Comparison of ENCODE assay signal across 11 cellular contexts in the genomic region with DNA sequence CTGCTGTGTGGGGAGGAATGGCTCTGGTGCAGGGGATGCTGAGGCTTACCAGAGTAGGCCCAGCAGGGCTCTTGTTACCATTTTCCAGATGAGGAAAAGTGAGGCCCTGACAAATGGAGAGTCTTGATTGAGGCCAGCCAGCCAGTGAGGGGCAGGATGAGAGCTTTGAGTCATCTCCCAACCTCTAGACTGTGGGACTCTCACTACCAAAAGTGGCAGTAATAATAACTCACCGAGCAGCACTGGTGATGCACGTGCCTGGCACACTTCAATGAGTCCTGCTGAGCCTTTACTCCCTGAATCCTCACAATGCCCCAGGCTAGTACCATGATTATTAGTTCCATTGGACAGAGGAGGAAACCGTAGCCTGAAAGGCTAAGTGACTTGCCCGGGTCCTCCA. TPM values are rescaled to one million over a fixed set of nuclear protein-coding genes. Genes with fewer than 3 reads are reported as not detected.
A peak's percentile ranks its signal among the peaks of the same experiment; 100 is the strongest.
DNase-seq lines count a peak whose midpoint lies in the region; TF ChIP-seq lines count a peak whose summit lies in the region.
"Had no signal": no experiment of that assay in that cellular context is flagged by ENCODE, and none has a peak within 500 bp of the region (broad histone marks: within the 10 kb centered on the region; RNA-seq: fewer than 3 reads in every experiment).

No MANE protein-coding gene starts in this region.

- H3K36me3 ChIP-seq in rectal smooth muscle tissue (ENCODE audit: control insufficient read depth, insufficient read depth, low read length) (peaks cover 13% of the 10 kb centered on the region), endodermal cell (ENCODE audit: control insufficient read depth, insufficient read depth, low read length) (peaks cover 16% of the 10 kb centered on the region)
- H3K36me3 ChIP-seq: colonic mucosa had no signal

- POLR2A ChIA-PET in MCF 10A (lab: Yijun Ruan, JAX) = interaction anchor here (1.3 to 7.5 kb wide), 2 partner anchors 31 to 57 kb away, joined by 4 to 158 read pairs; partner anchors contain the start of genes GSK3A and ZNF526

- H3K9me3 Mint-ChIP-seq in HFFc6 (no peaks in the 10 kb centered on the region), MCF 10A (ENCODE audit: unreplicated experiment) (no peaks in the 10 kb centered on the region), endodermal cell (no peaks in the 10 kb centered on the region)

- H3K27ac ChIP-seq in rectal smooth muscle tissue (ENCODE audit: low read depth, low read length) (peak overlapping the region; percentile 16), endodermal cell (ENCODE audit: low read depth, low read length) (no peak overlapping the region)
- H3K27ac ChIP-seq: colonic mucosa had no signal

- H3K4me1 ChIP-seq in rectal smooth muscle tissue (ENCODE audit: control insufficient read depth, insufficient read depth, low read length) (peaks cover 34% of the 10 kb centered on the region), endodermal cell (ENCODE audit: control insufficient read depth, insufficient read depth, low read length) (peaks cover 7% of the 10 kb centered on the region)

- H3K27me3 ChIP-seq in rectal smooth muscle tissue (ENCODE audit: control insufficient read depth, insufficient read depth, low read length) (no peaks in the 10 kb centered on the region), endodermal cell (ENCODE audit: control insufficient read depth, insufficient read depth, low read length, poor library complexity, severe bottlenecking) (no peaks in the 10 kb centered on the region)
- H3K27me3 ChIP-seq: colonic mucosa had no signal

- BruUV-seq in MCF 10A (replicated peaks; lab: Mats Ljungman, UMichigan) = no TSS peak

- 94 to 97% methylated on average over 2 to 4 of the region's 4 CpGs for WGBS in endodermal cell (ENCODE audit: insufficient coverage in 1 of 2, insufficient read length in 1 of 2), 2 experiments

- no peak overlapping the region for H3K4me3 ChIP-seq in rectal smooth muscle tissue (ENCODE audit: low read length)
- no peak overlapping the region for H3K4me3 ChIP-seq in endodermal cell (ENCODE audit: low read length)
- H3K4me3 ChIP-seq: colonic mucosa had no signal

- CTCF ChIA-PET in MCF 10A (lab: Yijun Ruan, JAX) = interaction anchor here (0.8 to 7.2 kb wide), 2 partner anchors 31 to 162 kb away, joined by 3 to 145 read pairs; partner anchors contain the start of gene GSK3A

- no peak overlapping the region for H3K4me3 Mint-ChIP-seq in HFFc6
- no peak overlapping the region for H3K4me3 Mint-ChIP-seq in MCF 10A (ENCODE audit: unreplicated experiment)
- no peak overlapping the region for H3K4me3 Mint-ChIP-seq in endodermal cell

- H3K36me3 Mint-ChIP-seq in HFFc6 (ENCODE audit: low read depth) (peaks cover 20% of the 10 kb centered on the region), MCF 10A (ENCODE audit: insufficient read depth, unreplicated experiment) (peaks cover 40% of the 10 kb centered on the region), endodermal cell (ENCODE audit: low read depth) (peaks cover 19% of the 10 kb centered on the region)

- DNase-seq in Daoy (ENCODE audit: low read depth) (peak; percentile 25), HFFc6 (peak; percentile 73), MCF 10A (ENCODE audit: unreplicated experiment) (peak; percentile 29), endodermal cell (no peak), NCI-H1436 treated with DMSO at 0.1 percent for 48 hours (lab: John Stamatoyannopoulos, UW) (no peak), middle frontal gyrus (ENCODE audit: extremely low spot score, low spot score) (no peak)
- DNase-seq: activated CD8-positive, alpha-beta memory T cell treated with anti-CD3 and anti-CD28 coated beads, Interleukin-2, amount 50 U/mL, for 4 hours; colonic mucosa; hippocampal formation; NCI-H345 had no signal

- H3K9ac ChIP-seq in rectal smooth muscle tissue (ENCODE audit: low read length) = no peak overlapping the region
- H3K9ac ChIP-seq in endodermal cell (ENCODE audit: extremely low read depth, low read length, poor library complexity, severe bottlenecking) = no peak overlapping the region

- no peaks in the 10 kb centered on the region for H3K9me3 ChIP-seq in endodermal cell (ENCODE audit: control insufficient read depth, low read length)
- H3K9me3 ChIP-seq: colonic mucosa had no signal

- peak overlapping the region; percentile 47 for H3K27ac Mint-ChIP-seq in HFFc6
- H3K27ac Mint-ChIP-seq in MCF 10A (ENCODE audit: low read depth, unreplicated experiment) = peak overlapping the region; percentile 46
- no peak overlapping the region for H3K27ac Mint-ChIP-seq in endodermal cell

- H3K4me1 Mint-ChIP-seq in HFFc6 (ENCODE audit: low read depth) = peaks cover 52% of the 10 kb centered on the region
- peaks cover 32% of the 10 kb centered on the region for H3K4me1 Mint-ChIP-seq in MCF 10A (ENCODE audit: insufficient read depth, unreplicated experiment)
- H3K4me1 Mint-ChIP-seq in endodermal cell = peaks cover 17% of the 10 kb centered on the region

- H3K27me3 Mint-ChIP-seq in HFFc6 (ENCODE audit: insufficient read depth) (peaks cover 9% of the 10 kb centered on the region), MCF 10A (ENCODE audit: insufficient read depth, unreplicated experiment) (no peaks in the 10 kb centered on the region), endodermal cell (ENCODE audit: insufficient read depth) (no peaks in the 10 kb centered on the region)

- intact Hi-C loops in MCF 10A (cut with micrococcal nuclease) = no loop called here

- no peak for TF ChIP-seq CTCF in HFFc6 (IDR thresholded peaks at IDR 0.05)
- no peak for TF ChIP-seq CTCF in MCF 10A (IDR thresholded peaks at IDR 0.05; ENCODE audit: unreplicated experiment)
- no peak for TF ChIP-seq CTCF in endodermal cell (conservative IDR thresholded peaks at IDR 0.05)

RNA-seq across cellular contexts. Expression of gene CIC, which starts 7.8 kb away (rescaled TPM):
- 8.1 and 17.4 TPM in 2 replicates for total RNA-seq in Daoy (2014; rRNA removed; shearing (Covaris generic))
- 10 to 100 TPM; 67.6 to 75.4 (median 73.7) TPM for total RNA-seq in HFFc6 (2021; fragmentation: NEBNext Ultra II Directional; extraction: Animal tissue kit (Norgen Biotek cat#: 25700))
- total RNA-seq in MCF 10A (2022) (66.9 and 67.9 TPM in 2 replicates), endodermal cell (10 to 100 TPM; 48.6 to 57.6 TPM)
- polyA plus RNA-seq in endodermal cell (2013, experiment 1 of 2) = 55.5 TPM
- 51.2 TPM for polyA plus RNA-seq in endodermal cell (2013, experiment 2 of 2)

RNA-seq across cellular contexts. Expression of gene ERF, which starts 21.9 kb away (rescaled TPM):
- total RNA-seq in Daoy (2014; rRNA removed; shearing (Covaris generic)) = 23.8 and 30.8 TPM in 2 replicates
- total RNA-seq in HFFc6 (2021; fragmentation: NEBNext Ultra II Directional; extraction: Animal tissue kit (Norgen Biotek cat#: 25700)) = 10 to 100 TPM; 74.7 to 87.8 (median 78.8) TPM
- total RNA-seq in MCF 10A (2022) = 27.8 and 35.1 TPM in 2 replicates
- total RNA-seq in endodermal cell = 100 to 1,000 TPM; 106 to 138 TPM
- polyA plus RNA-seq in endodermal cell (2013, experiment 1 of 2) = 70.5 TPM
- polyA plus RNA-seq in endodermal cell (2013, experiment 2 of 2) = 59.5 TPM

RNA-seq across cellular contexts. Expression of gene PRR19, which starts 25.1 kb away (rescaled TPM):
- total RNA-seq in Daoy (2014; rRNA removed; shearing (Covaris generic)) = 0.51 and 2.2 TPM in 2 replicates
- total RNA-seq in HFFc6 (2021; fragmentation: NEBNext Ultra II Directional; extraction: Animal tissue kit (Norgen Biotek cat#: 25700)) = 1 to 10 TPM in 1 of 6 experiments, under 1 TPM in 5; 0.67 to 2.0 (median 0.86) TPM
- total RNA-seq in MCF 10A (2022) (0.30 and 0.64 TPM in 2 replicates), endodermal cell (1 to 10 TPM; 1.4 to 2.7 TPM)
- polyA plus RNA-seq in endodermal cell (2013, experiment 1 of 2) = 1.9 TPM
- 2.4 TPM for polyA plus RNA-seq in endodermal cell (2013, experiment 2 of 2)

RNA-seq across cellular contexts. Expression of gene PAFAH1B3, which starts 25.6 kb away (rescaled TPM):
- 54.7 and 75.0 TPM in 2 replicates for total RNA-seq in Daoy (2014; rRNA removed; shearing (Covaris generic))
- total RNA-seq in HFFc6 (2021; fragmentation: NEBNext Ultra II Directional; extraction: Animal tissue kit (Norgen Biotek cat#: 25700)) = 10 to 100 TPM; 32.3 to 43.5 (median 40.7) TPM
- total RNA-seq in MCF 10A (2022) (9.5 and 30.6 TPM in 2 replicates), endodermal cell (10 to 100 TPM; 63.0 to 70.2 TPM)
- polyA plus RNA-seq in endodermal cell (2013, experiment 1 of 2) = 105 TPM
- polyA plus RNA-seq in endodermal cell (2013, experiment 2 of 2) = 98.0 TPM

RNA-seq across cellular contexts. Expression of gene GSK3A, which starts 34.4 kb away (rescaled TPM):
- 31.1 and 44.7 TPM in 2 replicates for total RNA-seq in Daoy (2014; rRNA removed; shearing (Covaris generic))
- 10 to 100 TPM; 36.3 to 45.5 (median 43.1) TPM for total RNA-seq in HFFc6 (2021; fragmentation: NEBNext Ultra II Directional; extraction: Animal tissue kit (Norgen Biotek cat#: 25700))
- total RNA-seq in MCF 10A (2022) (53.5 and 54.5 TPM in 2 replicates), endodermal cell (10 to 100 TPM; 52.6 to 55.1 TPM)
- 59.5 TPM for polyA plus RNA-seq in endodermal cell (2013, experiment 1 of 2)
- 52.7 TPM for polyA plus RNA-seq in endodermal cell (2013, experiment 2 of 2)

Comparison
In these comparisons a context has a peak if more than half of its experiments do, and no peak if none do; other contexts are left out.
1. DNase-seq: peak in Daoy (single experiment), HFFc6 (single experiment) and MCF 10A (single experiment); none in endodermal cell (single experiment), NCI-H1436 treated with DMSO at 0.1 percent for 48 hours (single experiment) and middle frontal gyrus (single experiment).